Comparison of ENCODE assay signal across 10 cellular contexts in genomic region chr1:24520282-24520681, GRCh38. TPM values are rescaled to one million over a fixed set of nuclear protein-coding genes. Genes with fewer than 3 reads are reported as not detected.
"Had no signal": no experiment of that assay in that cellular context is flagged by ENCODE, and none has a peak within 500 bp of the region (broad histone marks: within the 10 kb centered on the region; RNA-seq: fewer than 3 reads in every experiment).

No MANE protein-coding gene starts in this region.

RNA-seq across cellular contexts. Expression of gene NCMAP, which starts 35.6 kb away (rescaled TPM):
- total RNA-seq: activated CD4-positive, alpha-beta T cell treated with anti-CD3 and anti-CD28 coated beads, Interleukin-2, amount 10 ng/mL, durations not matched to agents 7 days and 5 days; activated CD8-positive, alpha-beta memory T cell treated with anti-CD3 and anti-CD28 coated beads, Interleukin-2, amount 10 ng/mL, durations not matched to agents 7 days and 5 days; activated T-helper 17 cell treated with anti-CD3 and anti-CD28 coated beads, Interleukin-2, amount 50 U/mL, for 72 hours; ascending aorta; cardiac muscle cell; dermis microvascular lymphatic vessel endothelial cell; endothelial cell of umbilical vein; fibroblast of lung; fibroblast of villous mesenchyme; glomerular endothelial cell had no signal
- polyA plus RNA-seq: cardiac muscle cell, endothelial cell of umbilical vein, fibroblast of lung had no signal
